8 cellular contexts compared by ENCODE assay signal in genomic region chr17:36546418-36547093, GRCh38. TPM values are rescaled to one million over a fixed set of nuclear protein-coding genes. Genes with fewer than 3 reads are reported as not detected.
DNase-seq lines count a peak whose midpoint lies in the region; ATAC-seq and TF ChIP-seq lines count a peak whose summit lies in the region.

No MANE protein-coding gene starts in this region.

- H3K27me3 Mint-ChIP-seq in IgD-negative memory B cell (no peaks in the 10 kb centered on the region), brain (peaks cover 6% of the 10 kb centered on the region)

- H3K9me3 ChIP-seq in mucosa of rectum (ENCODE audit: control insufficient read depth in 2 of 2, low read length in 2 of 2): no peaks in the 10 kb centered on the region

- H3K27ac Mint-ChIP-seq in IgD-negative memory B cell (peak overlapping the region; percentile 97 to 100 (median 99)), brain (peak overlapping the region; percentile 93 to 99 (median 95))

- no peaks in the 10 kb centered on the region for H3K27me3 ChIP-seq in mucosa of rectum (ENCODE audit: control insufficient read depth in 2 of 2, insufficient read depth in 2 of 2, low read length in 2 of 2)

- H3K9me3 Mint-ChIP-seq in IgD-negative memory B cell (no peaks in the 10 kb centered on the region), brain (no peaks in the 10 kb centered on the region)

- H3K36me3 ChIP-seq in mucosa of rectum (ENCODE audit: control insufficient read depth in 2 of 2, insufficient read depth in 2 of 2, low read length in 2 of 2): no peaks in the 10 kb centered on the region

- TF ChIP-seq CTCF in AG04449 (IDR thresholded peaks at IDR 0.05; ENCODE audit: insufficient read depth, low read length, missing control alignments) (no peak), brain (conservative IDR thresholded peaks at IDR 0.05) (no peak)

- H3K4me3 ChIP-seq in AG04449 (ENCODE audit: low read depth, low read length): peak overlapping the region; percentile 92
- peak overlapping the region; percentile 80 to 94 for H3K4me3 ChIP-seq in mucosa of rectum (ENCODE audit: low read length in 2 of 2)

- H3K36me3 Mint-ChIP-seq in IgD-negative memory B cell: no peaks in the 10 kb centered on the region
- peaks cover 28% of the 10 kb centered on the region for H3K36me3 Mint-ChIP-seq in brain

- peaks cover 27 to 34% (median 30%) of the 10 kb centered on the region in 3 donors for H3K4me1 Mint-ChIP-seq in IgD-negative memory B cell
- H3K4me1 Mint-ChIP-seq in brain: peaks cover 53% of the 10 kb centered on the region

- peaks cover 34 to 39% of the 10 kb centered on the region in 2 donors for H3K4me1 ChIP-seq in mucosa of rectum (ENCODE audit: control insufficient read depth in 2 of 2, insufficient read depth in 2 of 2, low read length in 2 of 2)

- CTCF ChIA-PET in AG04449 (lab: Yijun Ruan, JAX): interaction anchor here (1.0 to 1.7 kb wide), 3 partner anchors 12 to 55 kb away, joined by 3 to 10 read pairs (median 4); partner anchors contain the start of genes MRM1, MYO19 and PIGW

- DNase-seq in AG04449 (ENCODE audit: low read depth, low spot score): no peak
- DNase-seq in cerebellar nuclear complex (lab: John Stamatoyannopoulos, UW): no peak
- no peak for DNase-seq in AG20443 (ENCODE audit: low spot score)

- POLR2A ChIA-PET in AG04449 (lab: Yijun Ruan, JAX): interaction anchor here (0.7 to 1.2 kb wide), 3 partner anchors 11 to 646 kb away, joined by 3 to 4 read pairs (median 3); no protein-coding TSS in a partner anchor

- H3K27ac ChIP-seq in mucosa of rectum (ENCODE audit: low read depth in 2 of 2, low read length in 2 of 2): peak overlapping the region; percentile 100

- peak overlapping the region; percentile 95 to 98 (median 98) for H3K4me3 Mint-ChIP-seq in IgD-negative memory B cell
- peak overlapping the region; percentile 92 to 99 (median 97) for H3K4me3 Mint-ChIP-seq in brain

- peak overlapping the region; percentile 84 to 85 for H3K9ac ChIP-seq in mucosa of rectum (ENCODE audit: low read depth in 1 of 2, low read length in 2 of 2)

- ATAC-seq in GM19467 (IDR thresholded peaks at IDR 0.05; ENCODE audit: unreplicated experiment) (no peak), HG03045 (IDR thresholded peaks at IDR 0.05; ENCODE audit: unreplicated experiment) (no peak)

RNA-seq across cellular contexts. Expression of gene GGNBP2, which starts 1.8 kb away (rescaled TPM):
- polyA plus RNA-seq in IgD-negative memory B cell (84.9 TPM), brain (ENCODE audit: insufficient read depth, low read depth, low replicate concordance) (46.2 TPM)

RNA-seq across cellular contexts. Expression of gene PIGW, which starts 11.8 kb away (rescaled TPM):
- polyA plus RNA-seq in IgD-negative memory B cell (7.9 TPM), brain (ENCODE audit: insufficient read depth, low read depth, low replicate concordance) (5.8 TPM)

RNA-seq across cellular contexts. Expression of gene MYO19, which starts 11.9 kb away (rescaled TPM):
- 4.2 TPM for polyA plus RNA-seq in IgD-negative memory B cell
- polyA plus RNA-seq in brain (ENCODE audit: insufficient read depth, low read depth, low replicate concordance): 29.9 TPM

RNA-seq across cellular contexts. Expression of gene DHRS11, which starts 45.1 kb away (rescaled TPM):
- polyA plus RNA-seq in IgD-negative memory B cell: 2.8 TPM
- polyA plus RNA-seq in brain (ENCODE audit: insufficient read depth, low read depth, low replicate concordance): 27.1 TPM

RNA-seq across cellular contexts. Expression of gene MRM1, which starts 54.8 kb away (rescaled TPM):
- polyA plus RNA-seq in IgD-negative memory B cell (10.1 TPM), brain (ENCODE audit: insufficient read depth, low read depth, low replicate concordance) (3.8 TPM)
